In the genomic region with DNA sequence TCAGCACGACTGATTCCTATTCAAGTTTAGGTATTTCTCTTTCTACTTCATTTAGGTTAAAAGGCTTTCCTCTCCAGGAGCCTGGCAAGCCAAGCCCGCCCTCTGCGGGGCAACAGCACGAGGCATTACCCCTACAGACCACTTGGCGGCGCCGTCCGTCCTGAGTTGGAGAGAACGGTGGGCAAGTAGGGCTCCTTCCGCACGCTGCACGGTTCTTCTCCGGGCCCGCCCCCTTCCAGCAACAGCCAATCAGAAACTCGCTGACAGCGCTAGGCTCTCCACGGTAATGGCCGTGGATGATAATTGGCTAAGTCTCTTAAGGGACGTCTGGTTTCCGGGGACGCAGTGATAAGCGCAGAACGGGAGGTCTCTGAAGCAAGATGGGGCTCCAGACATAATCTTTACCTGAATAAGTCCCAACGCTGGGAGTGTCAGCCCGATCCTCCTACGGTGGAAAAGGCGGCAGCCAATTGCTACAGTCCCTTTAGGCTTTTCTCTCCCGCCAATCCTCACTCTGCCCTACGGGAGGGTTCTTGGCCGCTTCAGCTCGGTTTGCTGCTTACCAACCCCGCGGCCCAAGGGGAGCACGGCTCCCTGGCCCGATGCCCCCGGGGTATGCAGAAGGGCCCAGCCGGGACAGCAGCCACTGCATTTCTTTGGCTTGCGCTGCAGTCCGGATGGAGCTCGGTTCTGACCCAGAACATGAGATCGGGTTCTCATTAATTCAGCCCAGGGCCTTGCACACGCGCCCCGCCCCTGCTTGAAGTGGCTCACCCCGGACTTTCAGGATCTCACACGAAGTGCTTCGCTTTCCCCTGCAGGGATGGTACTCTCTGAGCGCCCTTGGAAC, we compare ENCODE assay signal across 1 cellular context.
TF ChIP-seq lines count a peak whose summit lies in the region.

No MANE protein-coding gene starts in this region.

TF ChIP-seq in HepG2, 621 proteins besides CTCF, POLR2A, EP300 and RAD21 (continued from another document and continues in another):
- TF ChIP-seq PAF1 (CRISPR knock-in tag; IDR thresholded peaks at IDR 0.05): no peak
- no peak for TF ChIP-seq NCOA5 (CRISPR knock-in tag; IDR thresholded peaks at IDR 0.05)
- peak; percentile 14; the same call in 1 of the 2 replicates for TF ChIP-seq SMAD9 (CRISPR knock-in tag; IDR thresholded peaks at IDR 0.05)
- TF ChIP-seq CEBPB (IDR thresholded peaks at IDR 0.05; ENCODE audit: borderline replicate concordance, low read depth, low read length): no peak
- peak; percentile 97 for TF ChIP-seq HNF1B (CRISPR knock-in tag; IDR thresholded peaks at IDR 0.05)
- no peak; the same call in 1 of the 2 replicates for TF ChIP-seq ZBTB2 (CRISPR knock-in tag; IDR thresholded peaks at IDR 0.05; ENCODE audit: low read depth)
- TF ChIP-seq ZBTB20 (CRISPR knock-in tag; IDR thresholded peaks at IDR 0.05; ENCODE audit: borderline replicate concordance, low read depth): no peak
- TF ChIP-seq NCOR1 (IDR thresholded peaks at IDR 0.05; ENCODE audit: borderline replicate concordance, low read length): no peak; the same call in 1 of the 2 replicates
- TF ChIP-seq, protein P1, sequence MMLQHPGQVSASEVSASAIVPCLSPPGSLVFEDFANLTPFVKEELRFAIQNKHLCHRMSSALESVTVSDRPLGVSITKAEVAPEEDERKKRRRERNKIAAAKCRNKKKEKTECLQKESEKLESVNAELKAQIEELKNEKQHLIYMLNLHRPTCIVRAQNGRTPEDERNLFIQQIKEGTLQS (CRISPR knock-in tag; IDR thresholded peaks at IDR 0.05): no peak
- TF ChIP-seq ELK4 (CRISPR knock-in tag; IDR thresholded peaks at IDR 0.05; ENCODE audit: borderline replicate concordance): no peak; the same call in 1 of the 2 replicates
- peak; percentile 83 for TF ChIP-seq HNRNPLL (IDR thresholded peaks at IDR 0.05; ENCODE audit: low read depth, low read length, poor library complexity, severe bottlenecking)
- 0 out of 2 replicates have a peak, but pooled peaks have one; percentile 10 for TF ChIP-seq ZNF367 (CRISPR knock-in tag; IDR thresholded peaks at IDR 0.05; ENCODE audit: borderline replicate concordance)
- TF ChIP-seq FOXJ3 (CRISPR knock-in tag; IDR thresholded peaks at IDR 0.05; ENCODE audit: borderline replicate concordance): 0 out of 2 replicates have a peak, but pooled peaks have one; percentile 50
- TF ChIP-seq, protein P2, sequence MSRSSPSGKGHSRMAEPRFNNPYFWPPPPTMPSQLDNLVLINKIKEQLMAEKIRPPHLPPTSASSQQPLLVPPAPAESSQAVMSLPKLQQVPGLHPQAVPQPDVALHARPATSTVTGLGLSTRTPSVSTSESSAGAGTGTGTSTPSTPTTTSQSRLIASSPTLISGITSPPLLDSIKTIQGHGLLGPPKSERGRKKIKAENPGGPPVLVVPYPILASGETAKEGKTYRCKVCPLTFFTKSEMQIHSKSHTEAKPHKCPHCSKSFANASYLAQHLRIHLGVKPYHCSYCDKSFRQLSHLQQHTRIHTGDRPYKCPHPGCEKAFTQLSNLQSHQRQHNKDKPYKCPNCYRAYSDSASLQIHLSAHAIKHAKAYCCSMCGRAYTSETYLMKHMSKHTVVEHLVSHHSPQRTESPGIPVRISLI (CRISPR knock-in tag; IDR thresholded peaks at IDR 0.05; ENCODE audit: borderline replicate concordance): no peak
- peak; percentile 88; the same call in 1 of the 2 replicates for TF ChIP-seq IRX3 (CRISPR knock-in tag; IDR thresholded peaks at IDR 0.05; ENCODE audit: borderline replicate concordance, low read depth)
- no peak for TF ChIP-seq EED (CRISPR knock-in tag; IDR thresholded peaks at IDR 0.05)
- TF ChIP-seq MEIS1 (CRISPR knock-in tag; IDR thresholded peaks at IDR 0.05; ENCODE audit: borderline replicate concordance): 0 out of 2 replicates have a peak, but pooled peaks have one; percentile 18
- TF ChIP-seq MLX (CRISPR knock-in tag; IDR thresholded peaks at IDR 0.05): no peak
- TF ChIP-seq ZNF550 (CRISPR knock-in tag; IDR thresholded peaks at IDR 0.05; ENCODE audit: borderline replicate concordance): no peak
- TF ChIP-seq ZNF878 (CRISPR knock-in tag; IDR thresholded peaks at IDR 0.05): no peak
- TF ChIP-seq BORCS8-MEF2B (CRISPR knock-in tag; IDR thresholded peaks at IDR 0.05): peak; percentile 71
- TF ChIP-seq ZFP1 (CRISPR knock-in tag; IDR thresholded peaks at IDR 0.05): peak; percentile 46; the same call in 1 of the 2 replicates
- TF ChIP-seq, protein P3, sequence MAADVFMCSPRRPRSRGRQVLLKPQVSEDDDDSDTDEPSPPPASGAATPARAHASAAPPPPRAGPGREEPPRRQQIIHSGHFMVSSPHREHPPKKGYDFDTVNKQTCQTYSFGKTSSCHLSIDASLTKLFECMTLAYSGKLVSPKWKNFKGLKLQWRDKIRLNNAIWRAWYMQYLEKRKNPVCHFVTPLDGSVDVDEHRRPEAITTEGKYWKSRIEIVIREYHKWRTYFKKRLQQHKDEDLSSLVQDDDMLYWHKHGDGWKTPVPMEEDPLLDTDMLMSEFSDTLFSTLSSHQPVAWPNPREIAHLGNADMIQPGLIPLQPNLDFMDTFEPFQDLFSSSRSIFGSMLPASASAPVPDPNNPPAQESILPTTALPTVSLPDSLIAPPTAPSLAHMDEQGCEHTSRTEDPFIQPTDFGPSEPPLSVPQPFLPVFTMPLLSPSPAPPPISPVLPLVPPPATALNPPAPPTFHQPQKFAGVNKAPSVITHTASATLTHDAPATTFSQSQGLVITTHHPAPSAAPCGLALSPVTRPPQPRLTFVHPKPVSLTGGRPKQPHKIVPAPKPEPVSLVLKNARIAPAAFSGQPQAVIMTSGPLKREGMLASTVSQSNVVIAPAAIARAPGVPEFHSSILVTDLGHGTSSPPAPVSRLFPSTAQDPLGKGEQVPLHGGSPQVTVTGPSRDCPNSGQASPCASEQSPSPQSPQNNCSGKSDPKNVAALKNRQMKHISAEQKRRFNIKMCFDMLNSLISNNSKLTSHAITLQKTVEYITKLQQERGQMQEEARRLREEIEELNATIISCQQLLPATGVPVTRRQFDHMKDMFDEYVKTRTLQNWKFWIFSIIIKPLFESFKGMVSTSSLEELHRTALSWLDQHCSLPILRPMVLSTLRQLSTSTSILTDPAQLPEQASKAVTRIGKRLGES (CRISPR knock-in tag; IDR thresholded peaks at IDR 0.05; ENCODE audit: borderline replicate concordance): no peak
- TF ChIP-seq DDIT3 (CRISPR knock-in tag; IDR thresholded peaks at IDR 0.05): no peak
- no peak for TF ChIP-seq EEA1 (CRISPR knock-in tag; IDR thresholded peaks at IDR 0.05; ENCODE audit: borderline replicate concordance)
- TF ChIP-seq CCAR2 (optimal IDR thresholded peaks at IDR 0.05; ENCODE audit: low read depth, low read length): no peak
- TF ChIP-seq POLR2AphosphoS2 (IDR thresholded peaks at IDR 0.05; ENCODE audit: low read depth, low read length): no peak
- TF ChIP-seq ARID3A (IDR thresholded peaks at IDR 0.05; ENCODE audit: low read depth, low read length): peak; percentile 78
- no peak for TF ChIP-seq ZNF615 (CRISPR knock-in tag; IDR thresholded peaks at IDR 0.05; ENCODE audit: borderline replicate concordance)
- TF ChIP-seq ZNF616 (CRISPR knock-in tag; IDR thresholded peaks at IDR 0.05; ENCODE audit: low read depth): no peak
- TF ChIP-seq SP2 (CRISPR knock-in tag; IDR thresholded peaks at IDR 0.05): peak; percentile 88
- TF ChIP-seq HNRNPL (IDR thresholded peaks at IDR 0.05; ENCODE audit: low read depth, low read length): no peak
- peak; percentile 78; the same call in 1 of the 2 replicates for TF ChIP-seq ZNF317 (CRISPR knock-in tag; IDR thresholded peaks at IDR 0.05)
- 0 out of 2 replicates have a peak, but pooled peaks have one; percentile 42 for TF ChIP-seq ZNF30 (CRISPR knock-in tag; IDR thresholded peaks at IDR 0.05)
- TF ChIP-seq KAT2B (IDR thresholded peaks at IDR 0.05; ENCODE audit: borderline replicate concordance, low read depth, low read length): no peak
- TF ChIP-seq ZNF747 (CRISPR knock-in tag; IDR thresholded peaks at IDR 0.05; ENCODE audit: borderline replicate concordance): no peak
- peak; percentile 90; the same call in 1 of the 2 replicates for TF ChIP-seq HOXA5 (CRISPR knock-in tag; IDR thresholded peaks at IDR 0.05)
- TF ChIP-seq GPN1 (CRISPR knock-in tag; IDR thresholded peaks at IDR 0.05; ENCODE audit: borderline replicate concordance): peak; percentile 32; the same call in 1 of the 2 replicates
- TF ChIP-seq DZIP1 (CRISPR knock-in tag; IDR thresholded peaks at IDR 0.05): peak; percentile 20; the same call in 1 of the 2 replicates
- TF ChIP-seq KLF13 (CRISPR knock-in tag; IDR thresholded peaks at IDR 0.05): no peak
- TF ChIP-seq SP4 (CRISPR knock-in tag; IDR thresholded peaks at IDR 0.05): peak; percentile 98
- TF ChIP-seq POGZ (CRISPR knock-in tag; IDR thresholded peaks at IDR 0.05): peak; percentile 94
- TF ChIP-seq ZNF644 (CRISPR knock-in tag; IDR thresholded peaks at IDR 0.05; ENCODE audit: low read depth): peak; percentile 73
- 0 out of 2 replicates have a peak, but pooled peaks have one; percentile 79 for TF ChIP-seq HES4 (CRISPR knock-in tag; IDR thresholded peaks at IDR 0.05; ENCODE audit: borderline replicate concordance)
